ENCODE assay signal across 1 cellular context in genomic region chr14:77228056-77228455, GRCh38.
TF ChIP-seq lines count a peak whose summit lies in the region.

No MANE protein-coding gene starts in this region.

TF ChIP-seq in GM23338, 12 proteins besides CTCF, POLR2A, EP300 and RAD21 (continued from another document):
- TF ChIP-seq, protein P1, sequence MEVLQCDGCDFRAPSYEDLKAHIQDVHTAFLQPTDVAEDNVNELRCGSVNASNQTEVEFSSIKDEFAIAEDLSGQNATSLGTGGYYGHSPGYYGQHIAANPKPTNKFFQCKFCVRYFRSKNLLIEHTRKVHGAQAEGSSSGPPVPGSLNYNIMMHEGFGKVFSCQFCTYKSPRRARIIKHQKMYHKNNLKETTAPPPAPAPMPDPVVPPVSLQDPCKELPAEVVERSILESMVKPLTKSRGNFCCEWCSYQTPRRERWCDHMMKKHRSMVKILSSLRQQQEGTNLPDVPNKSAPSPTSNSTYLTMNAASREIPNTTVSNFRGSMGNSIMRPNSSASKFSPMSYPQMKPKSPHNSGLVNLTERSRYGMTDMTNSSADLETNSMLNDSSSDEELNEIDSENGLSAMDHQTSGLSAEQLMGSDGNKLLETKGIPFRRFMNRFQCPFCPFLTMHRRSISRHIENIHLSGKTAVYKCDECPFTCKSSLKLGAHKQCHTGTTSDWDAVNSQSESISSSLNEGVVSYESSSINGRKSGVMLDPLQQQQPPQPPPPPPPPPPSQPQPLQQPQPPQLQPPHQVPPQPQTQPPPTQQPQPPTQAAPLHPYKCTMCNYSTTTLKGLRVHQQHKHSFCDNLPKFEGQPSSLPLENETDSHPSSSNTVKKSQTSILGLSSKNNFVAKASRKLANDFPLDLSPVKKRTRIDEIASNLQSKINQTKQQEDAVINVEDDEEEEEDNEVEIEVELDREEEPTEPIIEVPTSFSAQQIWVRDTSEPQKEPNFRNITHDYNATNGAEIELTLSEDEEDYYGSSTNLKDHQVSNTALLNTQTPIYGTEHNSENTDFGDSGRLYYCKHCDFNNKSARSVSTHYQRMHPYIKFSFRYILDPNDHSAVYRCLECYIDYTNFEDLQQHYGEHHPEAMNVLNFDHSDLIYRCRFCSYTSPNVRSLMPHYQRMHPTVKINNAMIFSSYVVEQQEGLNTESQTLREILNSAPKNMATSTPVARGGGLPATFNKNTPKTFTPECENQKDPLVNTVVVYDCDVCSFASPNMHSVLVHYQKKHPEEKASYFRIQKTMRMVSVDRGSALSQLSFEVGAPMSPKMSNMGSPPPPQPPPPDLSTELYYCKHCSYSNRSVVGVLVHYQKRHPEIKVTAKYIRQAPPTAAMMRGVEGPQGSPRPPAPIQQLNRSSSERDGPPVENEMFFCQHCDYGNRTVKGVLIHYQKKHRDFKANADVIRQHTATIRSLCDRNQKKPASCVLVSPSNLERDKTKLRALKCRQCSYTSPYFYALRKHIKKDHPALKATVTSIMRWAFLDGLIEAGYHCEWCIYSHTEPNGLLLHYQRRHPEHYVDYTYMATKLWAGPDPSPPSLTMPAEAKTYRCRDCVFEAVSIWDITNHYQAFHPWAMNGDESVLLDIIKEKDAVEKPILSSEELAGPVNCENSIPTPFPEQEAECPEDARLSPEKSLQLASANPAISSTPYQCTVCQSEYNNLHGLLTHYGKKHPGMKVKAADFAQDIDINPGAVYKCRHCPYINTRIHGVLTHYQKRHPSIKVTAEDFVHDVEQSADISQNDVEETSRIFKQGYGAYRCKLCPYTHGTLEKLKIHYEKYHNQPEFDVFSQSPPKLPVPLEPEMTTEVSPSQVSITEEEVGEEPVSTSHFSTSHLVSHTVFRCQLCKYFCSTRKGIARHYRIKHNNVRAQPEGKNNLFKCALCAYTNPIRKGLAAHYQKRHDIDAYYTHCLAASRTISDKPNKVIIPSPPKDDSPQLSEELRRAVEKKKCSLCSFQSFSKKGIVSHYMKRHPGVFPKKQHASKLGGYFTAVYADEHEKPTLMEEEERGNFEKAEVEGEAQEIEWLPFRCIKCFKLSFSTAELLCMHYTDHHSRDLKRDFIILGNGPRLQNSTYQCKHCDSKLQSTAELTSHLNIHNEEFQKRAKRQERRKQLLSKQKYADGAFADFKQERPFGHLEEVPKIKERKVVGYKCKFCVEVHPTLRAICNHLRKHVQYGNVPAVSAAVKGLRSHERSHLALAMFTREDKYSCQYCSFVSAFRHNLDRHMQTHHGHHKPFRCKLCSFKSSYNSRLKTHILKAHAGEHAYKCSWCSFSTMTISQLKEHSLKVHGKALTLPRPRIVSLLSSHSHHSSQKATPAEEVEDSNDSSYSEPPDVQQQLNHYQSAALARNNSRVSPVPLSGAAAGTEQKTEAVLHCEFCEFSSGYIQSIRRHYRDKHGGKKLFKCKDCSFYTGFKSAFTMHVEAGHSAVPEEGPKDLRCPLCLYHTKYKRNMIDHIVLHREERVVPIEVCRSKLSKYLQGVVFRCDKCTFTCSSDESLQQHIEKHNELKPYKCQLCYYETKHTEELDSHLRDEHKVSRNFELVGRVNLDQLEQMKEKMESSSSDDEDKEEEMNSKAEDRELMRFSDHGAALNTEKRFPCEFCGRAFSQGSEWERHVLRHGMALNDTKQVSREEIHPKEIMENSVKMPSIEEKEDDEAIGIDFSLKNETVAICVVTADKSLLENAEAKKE (CRISPR knock-in tag; IDR thresholded peaks at IDR 0.05), result no peak
- TF ChIP-seq REST (IDR thresholded peaks at IDR 0.05; ENCODE audit: unreplicated experiment) (no peak), STAT1 (IDR thresholded peaks at IDR 0.05; ENCODE audit: unreplicated experiment) (no peak)
